In genomic region chr9:129109952-129110739, GRCh38 we compare ENCODE assay signal across 8 cellular contexts. TPM values are rescaled to one million over a fixed set of nuclear protein-coding genes. Genes with fewer than 3 reads are reported as not detected.
DNase-seq lines count a peak whose midpoint lies in the region; ATAC-seq, FAIRE-seq and TF ChIP-seq lines count a peak whose summit lies in the region.

No MANE protein-coding gene starts in this region.

- H2AFZ ChIP-seq in astrocyte (ENCODE audit: low read depth, low read length): peak overlapping the region; percentile 95

- H3K27me3 ChIP-seq in HUES48 (ENCODE audit: control insufficient read depth, insufficient read depth, low read length) (peaks cover 15% of the 10 kb centered on the region), astrocyte (ENCODE audit: insufficient read depth, low read length) (no peaks in the 10 kb centered on the region), iPS DF 6.9 (ENCODE audit: control insufficient read depth, insufficient read depth, low read length) (no peaks in the 10 kb centered on the region; the same call in 1 of the 2 replicates), skeletal muscle tissue (ENCODE audit: control insufficient read depth in 3 of 3, insufficient read depth in 3 of 3, low read length in 3 of 3) (no peaks in the 10 kb centered on the region)

- H3K4me1 Mint-ChIP-seq in astrocyte (ENCODE audit: low read depth, unreplicated experiment): peaks cover 2% of the 10 kb centered on the region

- no peaks in the 10 kb centered on the region for H3K9me3 ChIP-seq in HUES48 (ENCODE audit: control insufficient read depth, insufficient read depth, low read length)
- no peaks in the 10 kb centered on the region for H3K9me3 ChIP-seq in astrocyte (ENCODE audit: insufficient read depth, low read depth, low read length)
- H3K9me3 ChIP-seq in iPS DF 6.9 (ENCODE audit: control insufficient read depth, insufficient read depth, low read length): no peaks in the 10 kb centered on the region
- H3K9me3 ChIP-seq in skeletal muscle tissue (ENCODE audit: control insufficient read depth in 3 of 3, low read length in 3 of 3): no peaks in the 10 kb centered on the region

- peak overlapping the region; percentile 35; the same call in 1 of the 2 replicates for H3K9ac ChIP-seq in HUES48 (ENCODE audit: low read depth, low read length)
- H3K9ac ChIP-seq in astrocyte (ENCODE audit: low read length): peak overlapping the region; percentile 85
- peak overlapping the region; percentile 91 to 94 (median 92) for H3K9ac ChIP-seq in skeletal muscle tissue (ENCODE audit: low read depth in 1 of 3, low read length in 3 of 3)

- peak; percentile 16 for ATAC-seq in GM18519 (IDR thresholded peaks at IDR 0.05; ENCODE audit: low FRiP score, unreplicated experiment)

- H3K4me1 ChIP-seq in HUES48 (ENCODE audit: control insufficient read depth, insufficient read depth, low read length) (no peaks in the 10 kb centered on the region), astrocyte (ENCODE audit: insufficient read depth, low read length) (peaks cover 15% of the 10 kb centered on the region), iPS DF 6.9 (ENCODE audit: control insufficient read depth, insufficient read depth, low read length) (no peaks in the 10 kb centered on the region), skeletal muscle tissue (ENCODE audit: control insufficient read depth in 3 of 3, insufficient read depth in 3 of 3, low read length in 3 of 3) (peaks cover 40 to 68% (median 42%) of the 10 kb centered on the region in 3 donors)

- H3K9me3 Mint-ChIP-seq in astrocyte (ENCODE audit: unreplicated experiment): no peaks in the 10 kb centered on the region

- peak overlapping the region; percentile 93 for H3K27ac ChIP-seq in 22Rv1
- H3K27ac ChIP-seq in HUES48 (ENCODE audit: low read depth, low read length): no peak overlapping the region
- peak overlapping the region; percentile 26 for H3K27ac ChIP-seq in astrocyte (ENCODE audit: low read depth, low read length)
- H3K27ac ChIP-seq in iPS DF 6.9 (ENCODE audit: low read length): no peak overlapping the region
- H3K27ac ChIP-seq in skeletal muscle tissue (ENCODE audit: low read depth, low read length): peak overlapping the region; percentile 95

- no CpG with 5 or more reads among the region's 64 CpGs for WGBS in iPS DF 6.9 (ENCODE audit: insufficient coverage, insufficient read length)

- H4K20me1 ChIP-seq in astrocyte (ENCODE audit: insufficient read depth, low read length): peaks cover 36% of the 10 kb centered on the region

- DNase-seq in astrocyte (ENCODE audit: low read depth): no peak
- DNase-seq in iPS DF 6.9 (ENCODE audit: low read depth, low spot score): no peak
- DNase-seq in NCI-H1694 (lab: John Stamatoyannopoulos, UW): no peak
- DNase-seq in middle frontal gyrus (ENCODE audit: extremely low spot score, low spot score): no peak

- TF ChIP-seq CTCF in 22Rv1 (IDR thresholded peaks at IDR 0.05): peak; percentile 11; the same call in 1 of the 2 replicates
- no peak for TF ChIP-seq CTCF in astrocyte (IDR thresholded peaks at IDR 0.05; ENCODE audit: insufficient read depth, low read depth, low read length)

- peaks cover 7% of the 10 kb centered on the region for H3K36me3 Mint-ChIP-seq in astrocyte (ENCODE audit: low read depth, unreplicated experiment)

- H3K4me3 ChIP-seq in HUES48 (ENCODE audit: low read depth, low read length): peak overlapping the region; percentile 89
- peak overlapping the region; percentile 84 for H3K4me3 ChIP-seq in astrocyte (ENCODE audit: insufficient read depth, low read depth, low read length)
- peak overlapping the region; percentile 59; the same call in 1 of the 2 replicates for H3K4me3 ChIP-seq in iPS DF 6.9 (ENCODE audit: low read length)
- H3K4me3 ChIP-seq in skeletal muscle tissue (ENCODE audit: low read length in 3 of 3): peak overlapping the region; percentile 85 to 88 (median 87)

- no peaks in the 10 kb centered on the region for H3K36me3 ChIP-seq in HUES48 (ENCODE audit: control insufficient read depth, insufficient read depth, low read length)
- H3K36me3 ChIP-seq in astrocyte (ENCODE audit: insufficient read depth, low read length): peaks cover 3% of the 10 kb centered on the region
- no peaks in the 10 kb centered on the region for H3K36me3 ChIP-seq in iPS DF 6.9 (ENCODE audit: control insufficient read depth, insufficient read depth, low read length)
- peaks cover 13 to 17% (median 17%) of the 10 kb centered on the region in 3 donors for H3K36me3 ChIP-seq in skeletal muscle tissue (ENCODE audit: control insufficient read depth in 3 of 3, insufficient read depth in 3 of 3, low read length in 3 of 3)

- peak overlapping the region; percentile 100 for H3K4me2 ChIP-seq in astrocyte (ENCODE audit: low read length)

- peak overlapping the region; percentile 83 for H3K4me3 Mint-ChIP-seq in astrocyte (ENCODE audit: unreplicated experiment)

- peaks cover 3% of the 10 kb centered on the region for H3K27me3 Mint-ChIP-seq in astrocyte (ENCODE audit: low read depth, unreplicated experiment)

- no peak for FAIRE-seq in astrocyte (lab: Jason Lieb, UNC)

- no peak overlapping the region for H3K27ac Mint-ChIP-seq in astrocyte (ENCODE audit: unreplicated experiment)

- H3K79me2 ChIP-seq in astrocyte (ENCODE audit: insufficient read depth, low read length): peaks cover 45% of the 10 kb centered on the region

RNA-seq across cellular contexts. Expression of gene CRAT, which starts 0.4 kb away (rescaled TPM):
- 21.2 and 25.3 TPM in 2 replicates for total RNA-seq in astrocyte
- total RNA-seq in skeletal muscle tissue: 27.1 TPM

RNA-seq across cellular contexts. Expression of gene PTPA, which starts 1.1 kb away (rescaled TPM):
- 122 and 134 TPM in 2 replicates for total RNA-seq in astrocyte
- 66.8 TPM for total RNA-seq in skeletal muscle tissue

RNA-seq across cellular contexts. Expression of gene DOLPP1, which starts 29.2 kb away (rescaled TPM):
- 14.9 and 17.9 TPM in 2 replicates for total RNA-seq in astrocyte
- 5.2 TPM for total RNA-seq in skeletal muscle tissue

Comparison
In these comparisons a context has a peak if more than half of its experiments do, and no peak if none do; other contexts are left out.
1. H3K27ac ChIP-seq: peak in 22Rv1 (single experiment), astrocyte (single experiment) and skeletal muscle tissue (single experiment); none in HUES48 (single experiment) and iPS DF 6.9 (single experiment).
2. H3K9ac ChIP-seq: peak in every context shown above with its lines; median percentile 92 in skeletal muscle tissue; 85 in astrocyte; 35 in HUES48.
3. Peak in every context shown above with its lines, with median percentiles within 50 percentile points of each other: H3K4me3 ChIP-seq.